29 cellular contexts compared by ENCODE assay signal in the genomic region with DNA sequence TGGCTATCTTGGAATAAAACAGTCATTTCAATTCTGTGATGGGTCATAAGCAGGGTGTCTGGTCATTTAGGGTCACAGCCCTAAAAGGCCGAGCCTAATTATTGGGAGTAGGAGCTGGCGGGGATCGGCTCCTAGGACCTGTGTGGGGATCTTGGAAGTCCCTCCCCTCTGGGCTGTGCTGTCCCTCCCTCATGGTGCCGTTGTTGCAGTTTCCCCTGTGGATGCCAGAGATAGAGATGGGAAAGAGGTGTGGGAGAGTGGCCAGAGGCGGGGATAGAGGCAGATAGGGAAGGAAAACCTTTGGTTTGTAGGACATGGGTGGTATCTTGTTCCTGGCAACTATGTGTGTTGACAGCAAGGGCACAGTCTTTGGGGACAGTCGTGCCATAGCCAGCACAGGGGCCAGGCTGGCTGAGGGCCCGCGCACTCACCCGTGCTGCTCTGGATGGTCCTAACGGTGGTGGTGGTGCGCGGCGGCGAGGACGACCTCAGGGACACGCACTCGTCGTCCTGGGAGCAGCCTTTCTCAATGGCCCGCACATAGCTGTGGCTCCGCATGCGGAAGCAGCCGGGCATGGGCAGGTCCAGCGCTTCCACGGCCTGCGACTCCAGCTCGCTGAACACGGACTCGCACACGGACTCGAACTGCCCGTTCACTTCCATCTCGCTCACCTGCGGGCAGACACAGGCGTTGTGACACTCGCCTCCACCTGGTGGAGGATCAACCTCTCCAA.
"Had no signal": no experiment of that assay in that cellular context is flagged by ENCODE, and none has a peak within 500 bp of the region (broad histone marks: within the 10 kb centered on the region; RNA-seq: fewer than 3 reads in every experiment).

No MANE protein-coding gene starts in this region.

- DNase-seq: colonic mucosa; cortex of kidney; dermis blood vessel endothelial cell; dorsolateral prefrontal cortex; effector CD4-positive, alpha-beta T cell; effector memory CD8-positive, alpha-beta T cell; endodermal cell; erythroblast; esophagus squamous epithelium; foreskin fibroblast; foreskin melanocyte; gastrocnemius medialis; glutamatergic neuron; head of caudate nucleus; heart right ventricle; hippocampal formation; left cardiac atrium; left ventricle myocardium superior; lower lobe of right lung; mesenchymal stem cell; naive B cell had no signal

- H3K4me1 ChIP-seq: gastrocnemius medialis had no signal

- FAIRE-seq: endometrium, islet of Langerhans, keratinocyte had no signal

- H3K9me3 ChIP-seq: colonic mucosa, esophagus squamous epithelium, gastrocnemius medialis, heart right ventricle, left lung, lower lobe of right lung, mucosa of descending colon had no signal

- H3K27ac Mint-ChIP-seq: effector memory CD8-positive, alpha-beta T cell; endodermal cell; mesothelial cell of epicardium had no signal

- ATAC-seq: effector memory CD8-positive, alpha-beta T cell; esophagus mucosa; gastrocnemius medialis; heart right ventricle; left cardiac atrium; left lung; left ventricle myocardium superior; lower lobe of right lung; mucosa of descending colon had no signal

- H3K36me3 Mint-ChIP-seq: naive B cell had no signal

- H3K9me3 Mint-ChIP-seq: effector memory CD8-positive, alpha-beta T cell; endodermal cell; naive B cell had no signal

- H3K4me3 Mint-ChIP-seq: effector memory CD8-positive, alpha-beta T cell; endodermal cell; mesothelial cell of epicardium; naive B cell had no signal

- H3K36me3 ChIP-seq: colonic mucosa, esophagus squamous epithelium, gastrocnemius medialis, heart right ventricle, left lung, lower lobe of right lung had no signal

- H3K27ac ChIP-seq: colonic mucosa, epithelial cell of prostate, esophagus squamous epithelium, gastrocnemius medialis, heart right ventricle, left lung, lower lobe of right lung had no signal

- H3K27me3 ChIP-seq: colonic mucosa, dorsolateral prefrontal cortex, esophagus squamous epithelium, gastrocnemius medialis, left lung had no signal

- H3K4me3 ChIP-seq: colonic mucosa, dorsolateral prefrontal cortex, esophagus squamous epithelium, gastrocnemius medialis, heart right ventricle, left lung, lower lobe of right lung, mucosa of descending colon had no signal

- H3K4me1 Mint-ChIP-seq: endodermal cell had no signal
